ENCODE assay signal across 27 cellular contexts in the genomic region with DNA sequence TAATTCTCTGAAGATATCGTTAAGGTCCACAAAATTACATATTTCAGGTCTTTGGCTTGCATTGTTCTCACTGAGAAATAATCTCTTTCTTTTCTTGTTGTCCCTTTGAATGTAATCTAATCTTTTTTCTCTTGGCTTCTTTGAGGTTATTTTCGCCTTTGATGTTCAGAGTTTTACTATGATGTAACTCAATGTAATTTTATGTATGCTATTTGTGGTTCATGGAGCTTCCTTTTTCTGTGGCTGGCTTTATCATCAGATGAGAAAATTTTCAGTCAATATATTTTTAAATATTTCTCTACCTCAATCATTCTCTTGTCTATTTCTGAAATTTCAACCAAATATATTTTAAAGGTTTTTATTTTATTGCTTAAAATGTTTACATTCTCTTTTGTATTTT.
"Had no signal": no experiment of that assay in that cellular context is flagged by ENCODE, and none has a peak within 500 bp of the region (broad histone marks: within the 10 kb centered on the region; RNA-seq: fewer than 3 reads in every experiment).

No MANE protein-coding gene starts in this region.

- H2AFZ ChIP-seq: hepatocyte, neural progenitor cell had no signal

- FAIRE-seq: islet of Langerhans, urothelium cell line had no signal

- H3K79me2 ChIP-seq: hepatocyte had no signal

- H3K36me3 Mint-ChIP-seq: activated naive CD8-positive, alpha-beta T cell treated with anti-CD3 and anti-CD28 coated beads, Interleukin-2, amount 10 ng/mL, durations not matched to agents 7 days and 5 days; naive thymus-derived CD4-positive, alpha-beta T cell; neural progenitor cell had no signal

- H3K27ac Mint-ChIP-seq: activated CD4-positive, alpha-beta T cell treated with anti-CD3 and anti-CD28 coated beads, Interleukin-2, amount 10 ng/mL, durations not matched to agents 7 days and 5 days; activated CD8-positive, alpha-beta T cell treated with anti-CD3 and anti-CD28 coated beads, Interleukin-2, amount 10 ng/mL, durations not matched to agents 7 days and 5 days; activated naive CD8-positive, alpha-beta T cell treated with anti-CD3 and anti-CD28 coated beads, Interleukin-2, amount 10 ng/mL, durations not matched to agents 7 days and 5 days; activated T-cell treated with anti-CD3 and anti-CD28 coated beads, Interleukin-2, amount 50 U/mL, for 24 hours; activated T-helper 2 cell treated with anti-CD3 and anti-CD28 coated beads, Interferon-gamma antibody, Interleukin-2, Interleukin-4, amounts not matched to agents 10 μg/mL and 5 μg/mL and 100 μg/mL, durations not matched to agents 14 hours and 24 hours and 36 hours; endodermal cell; naive thymus-derived CD4-positive, alpha-beta T cell; neural progenitor cell; stimulated activated naive CD8-positive, alpha-beta T cell treated with anti-CD3 and anti-CD28 coated beads, Interleukin-15, Interleukin-2, amounts not matched to agents 100 ng/mL and 50 ng/mL, for 24 hours had no signal

- H3K4me2 ChIP-seq: hepatocyte, neural progenitor cell had no signal

- H3K27me3 ChIP-seq: brain microvascular endothelial cell, colonic mucosa, hepatocyte, neural progenitor cell, right atrium auricular region, tibial nerve had no signal

- ATAC-seq: activated CD8-positive, alpha-beta T cell treated with anti-CD3 and anti-CD28 coated beads, Interleukin-2, amount 10 ng/mL, durations not matched to agents 7 days and 5 days; left cardiac atrium; naive thymus-derived CD4-positive, alpha-beta T cell had no signal

- H3K9ac ChIP-seq: neural progenitor cell had no signal

- H3K36me3 ChIP-seq: brain microvascular endothelial cell, colonic mucosa, neural progenitor cell, prostate gland, right atrium auricular region, tibial nerve had no signal

- H3K27ac ChIP-seq: brain microvascular endothelial cell, colonic mucosa, epithelial cell of prostate, hepatocyte, neural progenitor cell, prostate gland, right atrium auricular region, tibial nerve had no signal

- H3K27me3 Mint-ChIP-seq: activated CD4-positive, alpha-beta T cell treated with anti-CD3 and anti-CD28 coated beads, Interleukin-2, amount 10 ng/mL, durations not matched to agents 7 days and 5 days; activated naive CD8-positive, alpha-beta T cell treated with anti-CD3 and anti-CD28 coated beads, Interleukin-2, amount 10 ng/mL, durations not matched to agents 7 days and 5 days; activated T-cell treated with anti-CD3 and anti-CD28 coated beads, Interleukin-2, amount 50 U/mL, for 24 hours; central memory CD8-positive, alpha-beta T cell; naive thymus-derived CD4-positive, alpha-beta T cell; stimulated activated naive CD8-positive, alpha-beta T cell treated with anti-CD3 and anti-CD28 coated beads, Interleukin-15, Interleukin-2, amounts not matched to agents 100 ng/mL and 50 ng/mL, for 24 hours had no signal

- H3K4me1 ChIP-seq: colonic mucosa, neural progenitor cell, prostate gland, right atrium auricular region, tibial nerve had no signal

- H3K4me3 ChIP-seq: colonic mucosa, hepatocyte, neural progenitor cell, prostate gland, right atrium auricular region, tibial nerve had no signal

- H3K9me3 Mint-ChIP-seq: activated CD4-positive, alpha-beta T cell treated with anti-CD3 and anti-CD28 coated beads, Interleukin-2, amount 10 ng/mL, durations not matched to agents 7 days and 5 days; activated naive CD8-positive, alpha-beta T cell treated with anti-CD3 and anti-CD28 coated beads, Interleukin-2, amount 10 ng/mL, durations not matched to agents 7 days and 5 days; activated T-cell treated with anti-CD3 and anti-CD28 coated beads, Interleukin-2, amount 50 U/mL, for 24 hours; activated T-helper 2 cell treated with anti-CD3 and anti-CD28 coated beads, Interferon-gamma antibody, Interleukin-2, Interleukin-4, amounts not matched to agents 10 μg/mL and 5 μg/mL and 100 μg/mL, durations not matched to agents 14 hours and 24 hours and 36 hours; endodermal cell; neural progenitor cell had no signal

- DNase-seq: activated CD4-positive, alpha-beta T cell treated with anti-CD3 and anti-CD28 coated beads, Interleukin-2, amount 10 ng/mL, durations not matched to agents 7 days and 5 days; activated CD4-positive, CD25-positive, alpha-beta regulatory T cell; activated CD8-positive, alpha-beta T cell treated with anti-CD3 and anti-CD28 coated beads, Interleukin-2, amount 10 ng/mL, durations not matched to agents 7 days and 5 days; activated naive CD4-positive, alpha-beta T cell treated with Interleukin-2 at 50 U/mL for 16 hours; activated naive CD8-positive, alpha-beta T cell treated with anti-CD3 and anti-CD28 coated beads, Interleukin-2, amount 10 ng/mL, durations not matched to agents 7 days and 5 days; activated T-cell treated with anti-CD3 and anti-CD28 coated beads, Interleukin-2, amount 50 U/mL, for 24 hours; amygdala; brain microvascular endothelial cell; colonic mucosa; endodermal cell; foreskin fibroblast; left cardiac atrium; mesendoderm; naive thymus-derived CD4-positive, alpha-beta T cell; stimulated activated CD4-positive, alpha-beta T cell treated with anti-CD3 and anti-CD28 coated beads, Interleukin-15, amount 100 ng/mL, for 24 hours; stimulated activated CD4-positive, alpha-beta T cell treated with anti-CD3 and anti-CD28 coated beads, Interleukin-2, amount 100 ng/mL, for 48 hours had no signal

- H3K9me3 ChIP-seq: colonic mucosa, prostate gland, right atrium auricular region had no signal

- H3K4me3 Mint-ChIP-seq: activated CD4-positive, alpha-beta T cell treated with anti-CD3 and anti-CD28 coated beads, Interleukin-2, amount 10 ng/mL, durations not matched to agents 7 days and 5 days; activated CD8-positive, alpha-beta T cell treated with anti-CD3 and anti-CD28 coated beads, Interleukin-2, amount 10 ng/mL, durations not matched to agents 7 days and 5 days; activated naive CD8-positive, alpha-beta T cell treated with anti-CD3 and anti-CD28 coated beads, Interleukin-2, amount 10 ng/mL, durations not matched to agents 7 days and 5 days; activated T-cell treated with anti-CD3 and anti-CD28 coated beads, Interleukin-2, amount 50 U/mL, for 24 hours; central memory CD8-positive, alpha-beta T cell; endodermal cell; naive thymus-derived CD4-positive, alpha-beta T cell; neural progenitor cell; stimulated activated naive CD8-positive, alpha-beta T cell treated with anti-CD3 and anti-CD28 coated beads, Interleukin-15, Interleukin-2, amounts not matched to agents 100 ng/mL and 50 ng/mL, for 24 hours had no signal

- H3K4me1 Mint-ChIP-seq: activated CD4-positive, alpha-beta T cell treated with anti-CD3 and anti-CD28 coated beads, Interleukin-2, amount 10 ng/mL, durations not matched to agents 7 days and 5 days; activated naive CD8-positive, alpha-beta T cell treated with anti-CD3 and anti-CD28 coated beads, Interleukin-2, amount 10 ng/mL, durations not matched to agents 7 days and 5 days; central memory CD8-positive, alpha-beta T cell; endodermal cell; naive thymus-derived CD4-positive, alpha-beta T cell; neural progenitor cell had no signal
